8 cellular contexts compared by ENCODE assay signal in genomic region chr1:154419620-154420020, GRCh38. TPM values are rescaled to one million over a fixed set of nuclear protein-coding genes. Genes with fewer than 3 reads are reported as not detected.
DNase-seq lines count a peak whose midpoint lies in the region; ATAC-seq and TF ChIP-seq lines count a peak whose summit lies in the region.

No MANE protein-coding gene starts in this region.

- H3K9me3 ChIP-seq in esophagus muscularis mucosa = no peaks in the 10 kb centered on the region

- H3K27me3 ChIP-seq in esophagus muscularis mucosa = no peaks in the 10 kb centered on the region

- H3K4me1 Mint-ChIP-seq in activated CD4-positive, alpha-beta T cell treated with anti-CD3 and anti-CD28 coated beads for 36 hours = peaks cover 89% of the 10 kb centered on the region
- H3K4me1 Mint-ChIP-seq in WTC11 (peaks cover 24% of the 10 kb centered on the region), nephron progenitor cell (peaks cover 30% of the 10 kb centered on the region)

- TF ChIP-seq POLR2A in esophagus muscularis mucosa (IDR thresholded peaks at IDR 0.05; ENCODE audit: low read depth) = no peak

- H3K9me3 Mint-ChIP-seq in activated CD4-positive, alpha-beta T cell treated with anti-CD3 and anti-CD28 coated beads for 36 hours (ENCODE audit: low read depth) = no peaks in the 10 kb centered on the region
- H3K9me3 Mint-ChIP-seq in WTC11 (no peaks in the 10 kb centered on the region), nephron progenitor cell (peaks cover under 1% of the 10 kb centered on the region)

- H3K4me3 ChIP-seq in esophagus muscularis mucosa = peak overlapping the region; percentile 12 to 41 (median 26)

- peak overlapping the region; percentile 91 to 98 (median 98) for H3K27ac ChIP-seq in esophagus muscularis mucosa (replicated peaks in 1 of 4)

- no peaks in the 10 kb centered on the region for H3K36me3 ChIP-seq in esophagus muscularis mucosa

- H3K4me1 ChIP-seq in esophagus muscularis mucosa = peaks cover 95 to 100% (median 100%) of the 10 kb centered on the region in 4 donors

- WGBS in esophagus muscularis mucosa = 7% methylated on average over 8 of the region's 8 CpGs

- H3K4me3 Mint-ChIP-seq in activated CD4-positive, alpha-beta T cell treated with anti-CD3 and anti-CD28 coated beads for 36 hours = peak overlapping the region; percentile 61
- H3K4me3 Mint-ChIP-seq in WTC11 (no peak overlapping the region), nephron progenitor cell (peak overlapping the region; percentile 14)

- POLR2A ChIA-PET in activated CD4-positive, alpha-beta T cell treated with anti-CD3 and anti-CD28 coated beads for 36 hours (lab: Charles Lee) = interaction anchor here (0.6 to 1.0 kb wide), 2 partner anchors 14 to 85 kb away, joined by 3 read pairs; partner anchors contain the start of gene IL6R
- POLR2A ChIA-PET in WTC11 (lab: Charles Lee) = no interaction called here

- DNase-seq in activated CD4-positive, alpha-beta T cell treated with anti-CD3 and anti-CD28 coated beads for 36 hours = peak; percentile 60
- no peak for DNase-seq in activated CD4-positive, alpha-beta T cell treated with anti-CD3 and anti-CD28 coated beads for 48 hours
- no peak for DNase-seq in WTC11 (ENCODE audit: low spot score)
- peak; percentile 97 for DNase-seq in esophagus muscularis mucosa (ENCODE audit: extremely low spot score)
- no peak for DNase-seq in nephron progenitor cell
- DNase-seq in NCI-H1048 (lab: John Stamatoyannopoulos, UW) = no peak

- peak overlapping the region; percentile 92 for H3K27ac Mint-ChIP-seq in activated CD4-positive, alpha-beta T cell treated with anti-CD3 and anti-CD28 coated beads for 36 hours
- no peak overlapping the region for H3K27ac Mint-ChIP-seq in WTC11
- peak overlapping the region; percentile 90 for H3K27ac Mint-ChIP-seq in nephron progenitor cell

- H3K27me3 Mint-ChIP-seq in activated CD4-positive, alpha-beta T cell treated with anti-CD3 and anti-CD28 coated beads for 36 hours = no peaks in the 10 kb centered on the region
- H3K27me3 Mint-ChIP-seq in WTC11 (ENCODE audit: low read depth) (no peaks in the 10 kb centered on the region), nephron progenitor cell (ENCODE audit: low read depth, poor library complexity) (peaks cover 8% of the 10 kb centered on the region)

- TF ChIP-seq CTCF in WTC11 (IDR thresholded peaks at IDR 0.05) (no peak), esophagus muscularis mucosa (IDR thresholded peaks at IDR 0.05) (no peak), nephron progenitor cell (IDR thresholded peaks at IDR 0.05) (no peak)

- CTCF ChIA-PET in activated CD4-positive, alpha-beta T cell treated with anti-CD3 and anti-CD28 coated beads for 36 hours (lab: Charles Lee) = interaction anchor here (0.6 to 3.9 kb wide), 13 partner anchors 9 to 1068 kb away, joined by 3 to 20 read pairs (median 4); partner anchors contain the start of gene IL6R
- CTCF ChIA-PET in WTC11 (lab: Charles Lee) = interaction anchor here (2.2 kb wide), 1 partner anchor 127 kb away, joined by 10 read pairs; no protein-coding TSS in a partner anchor

- TF ChIP-seq EP300 in esophagus muscularis mucosa (IDR thresholded peaks at IDR 0.05) = peak; percentile 77

- intact Hi-C loops in activated CD4-positive, alpha-beta T cell treated with anti-CD3 and anti-CD28 coated beads for 36 hours (cut with DNase I, micrococcal nuclease) = loop anchor here in 1 of 2 experiments (2.0 kb wide), 1 partner anchor 13 kb away; no protein-coding TSS in a partner anchor
- intact Hi-C loops in esophagus muscularis mucosa (cut with DNase I) = no loop called here

- no peaks in the 10 kb centered on the region for H3K36me3 Mint-ChIP-seq in activated CD4-positive, alpha-beta T cell treated with anti-CD3 and anti-CD28 coated beads for 36 hours (ENCODE audit: low read depth)
- H3K36me3 Mint-ChIP-seq in WTC11 (no peaks in the 10 kb centered on the region), nephron progenitor cell (ENCODE audit: low read depth) (no peaks in the 10 kb centered on the region)

- peak; percentile 28 for ATAC-seq in activated CD4-positive, alpha-beta T cell treated with anti-CD3 and anti-CD28 coated beads for 36 hours
- no peak for ATAC-seq in WTC11
- no peak for ATAC-seq in HG03457 (IDR thresholded peaks at IDR 0.05; ENCODE audit: unreplicated experiment)
- no peak for ATAC-seq in HG03469 (IDR thresholded peaks at IDR 0.05; ENCODE audit: unreplicated experiment)

TF ChIP-seq in WTC11, 78 proteins besides CTCF, POLR2A, EP300 and RAD21:
- TF ChIP-seq GABPB1 (CRISPR knock-in tag; IDR thresholded peaks at IDR 0.05) (peak; percentile 88), CBFB (CRISPR knock-in tag; IDR thresholded peaks at IDR 0.05; ENCODE audit: low read depth) (no peak)

RNA-seq across cellular contexts. Expression of gene IL6R, which starts 14.5 kb away (rescaled TPM):
- total RNA-seq in activated CD4-positive, alpha-beta T cell treated with anti-CD3 and anti-CD28 coated beads for 36 hours = 10 to 100 TPM; 13.1 to 14.0 TPM
- 3.2 to 7.0 TPM (median 3.4 TPM) in 3 replicates for total RNA-seq in WTC11 (2021)
- 10 to 100 TPM; 44.4 to 61.1 (median 54.9) TPM for total RNA-seq in esophagus muscularis mucosa

Comparison
In these comparisons a context has a peak if more than half of its experiments do, and no peak if none do; other contexts are left out.
1. DNase-seq: peak in activated CD4-positive, alpha-beta T cell treated with anti-CD3 and anti-CD28 coated beads for 36 hours (single experiment) and esophagus muscularis mucosa (single experiment); none in activated CD4-positive, alpha-beta T cell treated with anti-CD3 and anti-CD28 coated beads for 48 hours (single experiment), WTC11 (single experiment), nephron progenitor cell (single experiment) and NCI-H1048 (single experiment).